8 cellular contexts compared by ENCODE assay signal in genomic region chr2:239293450-239294430, GRCh38.
DNase-seq lines count a peak whose midpoint lies in the region; ATAC-seq, FAIRE-seq and TF ChIP-seq lines count a peak whose summit lies in the region.

No MANE protein-coding gene starts in this region.

- TF ChIP-seq CTCF in kidney (IDR thresholded peaks at IDR 0.05; ENCODE audit: borderline replicate concordance, extremely low read depth, insufficient read depth) (no peak), prostate gland (IDR thresholded peaks at IDR 0.05) (no peak)

- peak overlapping the region; percentile 48 to 96 (median 80) for H3K4me3 Mint-ChIP-seq in naive thymus-derived CD8-positive, alpha-beta T cell

- no peaks in the 10 kb centered on the region for H3K9me3 Mint-ChIP-seq in naive thymus-derived CD8-positive, alpha-beta T cell

- FAIRE-seq in GM12891 (lab: Jason Lieb, UNC): no peak
- no peak for FAIRE-seq in kidney (lab: Jason Lieb, UNC)

- H3K9me3 ChIP-seq in kidney (ENCODE audit: control insufficient read depth in 1 of 2, low read length in 2 of 2): no peaks in the 10 kb centered on the region
- H3K9me3 ChIP-seq in prostate gland: no peaks in the 10 kb centered on the region

- 87% methylated on average over 23 of the region's 23 CpGs for WGBS in prostate gland

- no peaks in the 10 kb centered on the region for H3K27me3 ChIP-seq in prostate gland (replicated peaks; ENCODE audit: insufficient read depth)

- peaks cover 37 to 85% (median 73%) of the 10 kb centered on the region in 4 donors for H3K4me1 Mint-ChIP-seq in naive thymus-derived CD8-positive, alpha-beta T cell

- H3K27ac ChIP-seq in kidney (ENCODE audit: low read depth in 2 of 2, low read length in 2 of 2): no peak overlapping the region
- H3K27ac ChIP-seq in prostate gland: no peak overlapping the region

- intact Hi-C loops in kidney (cut with DNase I) (no loop called here), prostate gland (cut with DNase I) (no loop called here)

- TF ChIP-seq POLR2A in GM12891 (IDR thresholded peaks at IDR 0.05; ENCODE audit: low read depth, low read length) (no peak), prostate gland (IDR thresholded peaks at IDR 0.05) (no peak)

- POLR2A ChIA-PET in naive thymus-derived CD8-positive, alpha-beta T cell (lab: Charles Lee): interaction anchor here (0.8 to 11.6 kb wide), 6 partner anchors 8 to 107 kb away, joined by 3 to 98 read pairs (median 26); partner anchors contain the start of gene HDAC4

- H3K27me3 Mint-ChIP-seq in naive thymus-derived CD8-positive, alpha-beta T cell: no peaks in the 10 kb centered on the region

- peak overlapping the region; percentile 77 to 99 (median 92) for H3K27ac Mint-ChIP-seq in naive thymus-derived CD8-positive, alpha-beta T cell

- peak; percentile 52 for ATAC-seq in HG03095 (IDR thresholded peaks at IDR 0.05; ENCODE audit: unreplicated experiment)
- peak in 1 of 2 donors; percentile 42 for ATAC-seq in naive thymus-derived CD8-positive, alpha-beta T cell

- H3K36me3 Mint-ChIP-seq in naive thymus-derived CD8-positive, alpha-beta T cell: no peaks in the 10 kb centered on the region

- H3K4me1 ChIP-seq in kidney (ENCODE audit: control insufficient read depth in 1 of 2, insufficient read depth in 1 of 2, low read depth in 1 of 2, low read length in 2 of 2) (peaks cover 19 to 35% of the 10 kb centered on the region in 2 donors), prostate gland (replicated peaks) (no peaks in the 10 kb centered on the region)

- H3K36me3 ChIP-seq in kidney (ENCODE audit: control insufficient read depth in 1 of 2, insufficient read depth in 2 of 2, low read length in 2 of 2) (no peaks in the 10 kb centered on the region), prostate gland (no peaks in the 10 kb centered on the region)

- H3K4me3 ChIP-seq in kidney (ENCODE audit: low read length in 2 of 2) (no peak overlapping the region), prostate gland (no peak overlapping the region)

- DNase-seq in GM12891 (ENCODE audit: insufficient read length, low spot score) (no peak), activated T-helper 1 cell treated with Interleukin-2 at 50 U/mL for 16 hours (ENCODE audit: low read depth) (peak; percentile 26), kidney (no peak), AG08395 (ENCODE audit: low spot score) (no peak), CD1c-positive myeloid dendritic cell (ENCODE audit: extremely low spot score) (no peak), prostate gland (ENCODE audit: low spot score) (no peak)
- peak in 3 of 10 donors; percentile 25 to 64 (median 63) for DNase-seq in naive thymus-derived CD8-positive, alpha-beta T cell

- no peak overlapping the region for H3K9ac ChIP-seq in kidney (ENCODE audit: low read length in 2 of 2)

TF ChIP-seq in GM12891, 5 proteins besides CTCF, POLR2A, EP300 and RAD21:
- TF ChIP-seq POLR2AphosphoS5 (IDR thresholded peaks at IDR 0.05; ENCODE audit: low read depth, low read length): no peak
- TF ChIP-seq SPI1 (IDR thresholded peaks at IDR 0.05; ENCODE audit: low read depth, low read length): peak; percentile 32
